ENCODE assay signal across 8 cellular contexts in genomic region chr7:106071356-106071998, GRCh38. TPM values are rescaled to one million over a fixed set of nuclear protein-coding genes. Genes with fewer than 3 reads are reported as not detected.
DNase-seq lines count a peak whose midpoint lies in the region; ATAC-seq, FAIRE-seq and TF ChIP-seq lines count a peak whose summit lies in the region.

No MANE protein-coding gene starts in this region.

- peak overlapping the region; percentile 76 for H3K9ac ChIP-seq in keratinocyte (ENCODE audit: control insufficient read depth, extremely low read depth, insufficient read depth, low read length)

- peak overlapping the region; percentile 25 for H2AFZ ChIP-seq in keratinocyte (ENCODE audit: control insufficient read depth, low read length)

- ATAC-seq in GM18519 (IDR thresholded peaks at IDR 0.05; ENCODE audit: low FRiP score, unreplicated experiment) (peak; percentile 94), HG02759 (IDR thresholded peaks at IDR 0.05; ENCODE audit: unreplicated experiment) (peak; percentile 93)
- peak; percentile 99 for ATAC-seq in stimulated activated effector memory CD8-positive, alpha-beta T cell treated with anti-CD3 and anti-CD28 coated beads, Interleukin-12 subunit alpha, Interleukin-12 subunit beta, amount 100 ng/mL, for 72 hours

- peak overlapping the region; percentile 78 for H3K4me2 ChIP-seq in keratinocyte (ENCODE audit: control insufficient read depth, extremely low read depth, insufficient read depth, low read depth, low read length)

- no peaks in the 10 kb centered on the region for H3K36me3 ChIP-seq in keratinocyte (ENCODE audit: control insufficient read depth in 2 of 2, extremely low read depth in 1 of 2, insufficient read depth in 2 of 2, low read length in 2 of 2)

- TF ChIP-seq CTCF in keratinocyte (optimal IDR thresholded peaks at IDR 0.05 in 1 of 3, IDR thresholded peaks at IDR 0.05 in 1 of 3, conservative IDR thresholded peaks at IDR 0.05 in 1 of 3; ENCODE audit: extremely low read depth in 1 of 3, insufficient read depth in 2 of 3, low read length in 3 of 3) = no peak

- no peaks in the 10 kb centered on the region for H3K9me3 ChIP-seq in keratinocyte (ENCODE audit: control insufficient read depth, low read depth, low read length)

- no peaks in the 10 kb centered on the region for H3K9me3 Mint-ChIP-seq in stimulated activated effector memory CD8-positive, alpha-beta T cell treated with anti-CD3 and anti-CD28 coated beads, Interleukin-12 subunit alpha, Interleukin-12 subunit beta, amount 100 ng/mL, for 72 hours

- H3K4me1 Mint-ChIP-seq in stimulated activated effector memory CD8-positive, alpha-beta T cell treated with anti-CD3 and anti-CD28 coated beads, Interleukin-12 subunit alpha, Interleukin-12 subunit beta, amount 100 ng/mL, for 72 hours = peaks cover 23% of the 10 kb centered on the region

- H3K4me1 ChIP-seq in keratinocyte (ENCODE audit: control insufficient read depth, extremely low read depth, insufficient read depth, low read length) = peaks cover 67% of the 10 kb centered on the region

- H3K4me3 Mint-ChIP-seq in stimulated activated effector memory CD8-positive, alpha-beta T cell treated with anti-CD3 and anti-CD28 coated beads, Interleukin-12 subunit alpha, Interleukin-12 subunit beta, amount 100 ng/mL, for 72 hours = peak overlapping the region; percentile 57

- peak overlapping the region; percentile 88 for H3K27ac Mint-ChIP-seq in stimulated activated effector memory CD8-positive, alpha-beta T cell treated with anti-CD3 and anti-CD28 coated beads, Interleukin-12 subunit alpha, Interleukin-12 subunit beta, amount 100 ng/mL, for 72 hours

- no peaks in the 10 kb centered on the region for H4K20me1 ChIP-seq in keratinocyte (ENCODE audit: control insufficient read depth, extremely low read depth, insufficient read depth, low read length)

- H3K36me3 Mint-ChIP-seq in stimulated activated effector memory CD8-positive, alpha-beta T cell treated with anti-CD3 and anti-CD28 coated beads, Interleukin-12 subunit alpha, Interleukin-12 subunit beta, amount 100 ng/mL, for 72 hours = no peaks in the 10 kb centered on the region

- no peaks in the 10 kb centered on the region for H3K79me2 ChIP-seq in keratinocyte (ENCODE audit: control insufficient read depth, insufficient read depth, low read length)

- H3K27me3 ChIP-seq in keratinocyte (ENCODE audit: control insufficient read depth, extremely low read depth, insufficient read depth, low read length) = no peaks in the 10 kb centered on the region

- DNase-seq in NCI-H510A (lab: John Stamatoyannopoulos, UW) = peak; percentile 64
- DNase-seq in activated T-cell treated with anti-CD3 and anti-CD28 coated beads for 4 hours = peak; percentile 17
- peak; percentile 79 for DNase-seq in keratinocyte (ENCODE audit: low read depth, low spot score)
- peak; percentile 24 to 64 for DNase-seq in stimulated activated effector memory CD8-positive, alpha-beta T cell treated with anti-CD3 and anti-CD28 coated beads, Interleukin-12 subunit alpha, Interleukin-12 subunit beta, amount 100 ng/mL, for 72 hours (ENCODE audit: low spot score in 2 of 2)
- DNase-seq in ecto neural progenitor cell (ENCODE audit: low spot score) = no peak
- no peak for DNase-seq in NCI-H524 (lab: John Stamatoyannopoulos, UW)

- peak; percentile 79 for FAIRE-seq in keratinocyte (lab: Jason Lieb, UNC)

- peak overlapping the region; percentile 87 for H3K27ac ChIP-seq in keratinocyte (ENCODE audit: control insufficient read depth, insufficient read depth, low read length)

- H3K9me1 ChIP-seq in keratinocyte (ENCODE audit: control insufficient read depth, extremely low read depth, insufficient read depth, low read length) = no peaks in the 10 kb centered on the region

- dilution Hi-C loops in keratinocyte (cut with MboI; ENCODE audit: extremely low pct_ligation_motif_present, low sequenced_read_pairs) = no loop called here

- peak overlapping the region; percentile 7 to 55 (median 28) for H3K4me3 ChIP-seq in keratinocyte (ENCODE audit: control insufficient read depth in 2 of 3, extremely low read depth in 1 of 3, insufficient read depth in 2 of 3, low read depth in 1 of 3, low read length in 3 of 3)

RNA-seq across cellular contexts. Expression of gene SYPL1, which starts 40.6 kb away (rescaled TPM):
- polyA plus RNA-seq in keratinocyte = 152 to 254 TPM (median 169 TPM) in 3 replicates
- polyA plus RNA-seq in keratinocyte (2011; ENCODE audit: low read depth) = 23.2 TPM
- polyA plus RNA-seq in keratinocyte (2011; cell fraction: cytosol; rRNA removed) = 84.0 and 178 TPM in 2 replicates
- 192 and 248 TPM in 2 replicates for polyA plus RNA-seq in keratinocyte (2011; cell fraction: nucleus; rRNA removed)
- 104 and 146 TPM in 2 replicates for polyA plus RNA-seq in keratinocyte (2012; ENCODE audit: low replicate concordance)
- polyA minus RNA-seq in keratinocyte = 60.7 to 198 TPM (median 188 TPM) in 3 replicates
- polyA minus RNA-seq in keratinocyte (2011; cell fraction: cytosol; rRNA and poly(A)+ RNA removed) = 101 TPM
- polyA minus RNA-seq in keratinocyte (2011; cell fraction: nucleus; rRNA and poly(A)+ RNA removed) = 91.1 and 162 TPM in 2 replicates

Comparison
In these comparisons a context has a peak if more than half of its experiments do, and no peak if none do; other contexts are left out.
1. DNase-seq: peak in NCI-H510A (single experiment), activated T-cell treated with anti-CD3 and anti-CD28 coated beads for 4 hours (single experiment), keratinocyte (single experiment) and stimulated activated effector memory CD8-positive, alpha-beta T cell treated with anti-CD3 and anti-CD28 coated beads, Interleukin-12 subunit alpha, Interleukin-12 subunit beta, amount 100 ng/mL, for 72 hours (2 of 2); none in ecto neural progenitor cell (single experiment) and NCI-H524 (0 of 2).
2. Peak in every context shown above with its lines, with median percentiles within 50 percentile points of each other: ATAC-seq.